25 cellular contexts compared by ENCODE assay signal in genomic region chr14:76256545-76256944, GRCh38.
"Had no signal": no experiment of that assay in that cellular context is flagged by ENCODE, and none has a peak within 500 bp of the region (broad histone marks: within the 10 kb centered on the region; RNA-seq: fewer than 3 reads in every experiment).

No MANE protein-coding gene starts in this region.

- DNase-seq: activated CD4-positive, alpha-beta memory T cell treated with anti-CD3 and anti-CD28 coated beads for 36 hours; activated CD4-positive, alpha-beta T cell treated with anti-CD3 and anti-CD28 coated beads, Interleukin-2, amount 10 ng/mL, durations not matched to agents 7 days and 5 days; activated CD4-positive, CD25-positive, alpha-beta regulatory T cell; activated CD8-positive, alpha-beta memory T cell treated with anti-CD3 and anti-CD28 coated beads for 24 hours; activated effector memory CD4-positive, alpha-beta T cell treated with anti-CD3 and anti-CD28 coated beads, Interleukin-2, amount 50 U/mL, for 16 hours; activated naive CD4-positive, alpha-beta T cell treated with Interleukin-2 at 50 U/mL for 16 hours; activated T-cell treated with anti-CD3 and anti-CD28 coated beads, Interleukin-2, amount 50 U/mL, for 4 hours; amygdala; KG1; NCI-H1092; NCI-H1417; NCI-H2029; NCI-H2171 treated with DMSO at 0.1 percent for 48 hours; NCI-H226; NCI-H526; NCI-H774; NK-92 treated with Interleukin-12 subunit alpha and Interleukin-12 subunit beta, amount 100 ng/mL, for 24 hours; Peyer's patch; Right ventricle myocardium superior; SK-N-SH; T-helper 1 cell had no signal

- H3K9me3 ChIP-seq: Peyer's patch, SJCRH30, SK-N-SH had no signal

- H3K4me3 ChIP-seq: Peyer's patch, SJCRH30 had no signal

- ATAC-seq: activated T-cell treated with anti-CD3 and anti-CD28 coated beads, Interleukin-2, amount 50 U/mL, for 4 hours had no signal

- H3K4me2 ChIP-seq: SK-N-SH had no signal

- H3K4me1 ChIP-seq: Peyer's patch had no signal

- H3K27ac ChIP-seq: Peyer's patch, RWPE1, SJCRH30, VCaP had no signal

- FAIRE-seq: astrocyte had no signal

- H3K27me3 ChIP-seq: Peyer's patch, SJCRH30 had no signal

- H3K36me3 ChIP-seq: Peyer's patch, SJCRH30 had no signal

- H3K9ac ChIP-seq: SK-N-SH had no signal
